10 cellular contexts compared by ENCODE assay signal in genomic region chr6:3592371-3592941, GRCh38.
DNase-seq lines count a peak whose midpoint lies in the region; ATAC-seq and TF ChIP-seq lines count a peak whose summit lies in the region.
"Had no signal": no experiment of that assay in that cellular context is flagged by ENCODE, and none has a peak within 500 bp of the region (broad histone marks: within the 10 kb centered on the region; RNA-seq: fewer than 3 reads in every experiment).

No MANE protein-coding gene starts in this region.

- ATAC-seq in thoracic aorta (ENCODE audit: insufficient number of reproducible peaks, low FRiP score, low read depth), result peak; percentile 64
- no peak for ATAC-seq in HG03108 (IDR thresholded peaks at IDR 0.05; ENCODE audit: unreplicated experiment)
- ATAC-seq: GM12878 had no signal

- no peak overlapping the region for H3K4me3 Mint-ChIP-seq in HFFc6
- H3K4me3 Mint-ChIP-seq: neural crest cell had no signal

- H3K9me3 ChIP-seq in thoracic aorta, result no peaks in the 10 kb centered on the region

- H3K27me3 ChIP-seq in thoracic aorta (replicated peaks; ENCODE audit: insufficient read depth), result no peaks in the 10 kb centered on the region

- peak; percentile 87 for DNase-seq in HFFc6
- peak; percentile 34 for DNase-seq in SK-MEL-5 (ENCODE audit: low read depth, low spot score)
- peak; percentile 98 for DNase-seq in fibroblast of pulmonary artery (ENCODE audit: low read depth)
- DNase-seq in thoracic aorta (ENCODE audit: low spot score), result no peak
- DNase-seq in activated CD4-positive, CD25-positive, alpha-beta regulatory T cell treated with anti-CD3 and anti-CD28 coated beads, Interleukin-2, amount 50 U/mL, for 72 hours, result no peak
- no peak for DNase-seq in NCI-H1417 treated with DMSO at 0.1 percent for 48 hours (lab: John Stamatoyannopoulos, UW)
- DNase-seq: NCI-H446 treated with DMSO at 0.1 percent for 48 hours had no signal

- H3K36me3 Mint-ChIP-seq in HFFc6 (ENCODE audit: low read depth), result no peaks in the 10 kb centered on the region; the same call in 1 of the 2 replicates

- H3K4me1 ChIP-seq in thoracic aorta (ENCODE audit: control insufficient read depth in 1 of 2, low read depth in 2 of 2), result peaks cover 0 to 12% of the 10 kb centered on the region in 2 donors

- no peaks in the 10 kb centered on the region for H3K36me3 ChIP-seq in thoracic aorta

- peaks cover 12% of the 10 kb centered on the region; the same call in 1 of the 2 replicates for H3K27me3 Mint-ChIP-seq in HFFc6 (ENCODE audit: insufficient read depth)

- H3K9me3 Mint-ChIP-seq in HFFc6, result peaks cover 5% of the 10 kb centered on the region; the same call in 1 of the 2 replicates
- H3K9me3 Mint-ChIP-seq: neural crest cell had no signal

- H3K27ac Mint-ChIP-seq in HFFc6, result peak overlapping the region; percentile 78

- H3K4me1 Mint-ChIP-seq in HFFc6 (ENCODE audit: low read depth), result peaks cover 14% of the 10 kb centered on the region
- H3K4me1 Mint-ChIP-seq: neural crest cell had no signal

- no peak overlapping the region for H3K27ac ChIP-seq in thoracic aorta

- no peak overlapping the region for H3K4me3 ChIP-seq in fibroblast of pulmonary artery (replicated peaks; ENCODE audit: low read depth, low read length)
- no peak overlapping the region for H3K4me3 ChIP-seq in thoracic aorta
- H3K4me3 ChIP-seq: GM12878 had no signal

- TF ChIP-seq CTCF in HFFc6 (IDR thresholded peaks at IDR 0.05) (no peak), fibroblast of pulmonary artery (IDR thresholded peaks at IDR 0.05; ENCODE audit: low read length, missing control alignments) (no peak), thoracic aorta (IDR thresholded peaks at IDR 0.05) (no peak)

- in situ Hi-C loops in SK-MEL-5 (cut with HindIII; ENCODE audit: low pct_unique_long_range_greater_than_20kb, low sequenced_read_pairs), result no loop called here

Comparison
In these comparisons a context has a peak if more than half of its experiments do, and no peak if none do; other contexts are left out.
1. DNase-seq: peak in HFFc6 (single experiment), SK-MEL-5 (single experiment) and fibroblast of pulmonary artery (single experiment); none in thoracic aorta (single experiment), activated CD4-positive, CD25-positive, alpha-beta regulatory T cell treated with anti-CD3 and anti-CD28 coated beads, Interleukin-2, amount 50 U/mL, for 72 hours (single experiment) and NCI-H1417 treated with DMSO at 0.1 percent for 48 hours (single experiment).